ENCODE assay signal across 8 cellular contexts in the genomic region with DNA sequence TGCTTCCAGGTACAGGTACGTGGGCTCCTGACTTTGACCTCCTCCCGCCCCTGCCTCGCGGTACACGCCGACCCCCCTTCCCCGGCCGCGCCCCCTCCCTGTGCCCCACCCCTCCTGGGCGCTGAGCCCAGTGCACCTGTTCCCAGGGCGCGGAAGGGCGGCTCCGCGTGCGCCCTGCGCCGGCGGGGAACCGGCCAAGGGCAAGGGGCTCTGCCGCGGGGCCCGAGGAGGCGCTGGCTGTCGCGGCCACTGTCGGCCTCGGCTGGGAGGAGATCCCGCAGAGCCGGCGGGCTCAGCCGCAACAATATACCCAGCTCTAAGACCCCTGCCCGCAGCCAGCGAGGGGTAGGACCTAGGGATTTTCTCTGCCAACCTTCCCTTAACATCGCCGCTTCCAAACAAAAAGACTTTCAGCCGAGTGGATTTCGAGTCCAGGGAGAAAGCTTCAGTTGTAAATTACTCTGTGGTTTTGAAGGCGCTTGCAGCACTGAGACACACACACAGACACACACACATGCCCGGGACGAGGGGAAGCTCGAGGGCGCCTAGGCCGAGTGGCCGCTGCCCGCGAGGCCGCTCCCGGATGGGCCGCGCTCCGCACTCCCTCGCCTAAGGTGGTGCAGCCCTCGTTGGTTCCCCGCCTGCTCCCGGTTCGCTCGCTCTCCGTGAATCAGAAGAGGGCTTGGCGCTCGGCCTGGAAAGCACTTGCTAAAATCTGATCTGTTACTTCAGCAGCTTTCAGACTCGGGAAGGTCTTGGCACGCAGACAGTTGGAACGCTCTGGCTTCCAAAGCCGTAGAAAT. TPM values are rescaled to one million over a fixed set of nuclear protein-coding genes. Genes with fewer than 3 reads are reported as not detected.
A peak's percentile ranks its signal among the peaks of the same experiment; 100 is the strongest.
DNase-seq lines count a peak whose midpoint lies in the region; ATAC-seq and TF ChIP-seq lines count a peak whose summit lies in the region.

No MANE protein-coding gene starts in this region.

- no peak overlapping the region for H2BK120ac ChIP-seq in IMR-90 (ENCODE audit: low read depth, low read length)

- no peak overlapping the region for H2BK5ac ChIP-seq in IMR-90 (ENCODE audit: low read depth, low read length, poor library complexity, severe bottlenecking)

- H4K8ac ChIP-seq in IMR-90 (ENCODE audit: low read depth in 2 of 2, low read length in 2 of 2), result no peak overlapping the region

- ATAC-seq in IMR-90 (ENCODE audit: low read depth) (peak; percentile 6; the same call in 1 of the 2 replicates), body of pancreas (no peak)

- 8% methylated on average over 17 of the region's 65 CpGs; no CpG with 5 or more reads in 1 of the 2 experiments for WGBS in IMR-90 (ENCODE audit: extremely low coverage in 2 of 2, insufficient read length in 1 of 2), 2 experiments
- 0 to 2% methylated on average over 25 to 63 of the region's 65 CpGs for WGBS in body of pancreas, 2 donors

- H3K4me3 ChIP-seq in IMR-90 (ENCODE audit: insufficient read depth, low read depth, low read length), result no peak overlapping the region
- no peak overlapping the region for H3K4me3 ChIP-seq in body of pancreas
- H3K4me3 ChIP-seq in skeletal muscle cell (ENCODE audit: low read depth, low read length), result peak overlapping the region; percentile 27

- no peak overlapping the region for H3K4ac ChIP-seq in IMR-90 (ENCODE audit: low read depth, low read length)

- H3K14ac ChIP-seq in IMR-90 (replicated peaks; ENCODE audit: low read depth, low read length), result no peak overlapping the region

- H3K18ac ChIP-seq in IMR-90 (ENCODE audit: low read depth, low read length), result no peak overlapping the region

- peaks cover 41% of the 10 kb centered on the region for H4K20me1 ChIP-seq in IMR-90 (ENCODE audit: insufficient read depth, low read length)

- H3K9ac ChIP-seq in IMR-90 (ENCODE audit: low read depth, low read length), result no peak overlapping the region

- no peak overlapping the region for H4K91ac ChIP-seq in IMR-90 (ENCODE audit: insufficient read depth, low read depth, low read length)

- dilution Hi-C loops in IMR-90 (cut with HindIII; ENCODE audit: low sequenced_read_pairs, unreplicated experiment), result no loop called here

- CTCF ChIA-PET in IMR-90 (lab: Yijun Ruan, JAX), result interaction anchor here (2.6 kb wide), 1 partner anchor 488 kb away, joined by 7 read pairs; no protein-coding TSS in a partner anchor

- no TSS peak for BruUV-seq in IMR-90 (replicated peaks; lab: Mats Ljungman, UMichigan)

- POLR2A ChIA-PET in IMR-90 (lab: Charles Lee; ENCODE audit: unreplicated experiment), result no interaction called here

- no peak overlapping the region for H4K5ac ChIP-seq in IMR-90 (ENCODE audit: low read depth, low read length)

- H2AK9ac ChIP-seq in IMR-90 (replicated peaks; ENCODE audit: low read depth, low read length, poor library complexity), result peak overlapping the region; percentile 73

- 0 out of 2 replicates have a peak, but pooled peaks have one; percentile 7 for TF ChIP-seq RAD21 in IMR-90 (IDR thresholded peaks at IDR 0.05; ENCODE audit: low read length)

- H3K23ac ChIP-seq in IMR-90 (ENCODE audit: low read depth, low read length), result no peak overlapping the region

- H2BK20ac ChIP-seq in IMR-90 (ENCODE audit: low read depth, low read length), result no peak overlapping the region

- H3K36me3 ChIP-seq in IMR-90 (ENCODE audit: control insufficient read depth, insufficient read depth, low read length) (peaks cover 2% of the 10 kb centered on the region; the same call in 1 of the 2 replicates), body of pancreas (replicated peaks in 1 of 2; ENCODE audit: insufficient read depth in 1 of 2, low read depth in 2 of 2) (no peaks in the 10 kb centered on the region)

- peak overlapping the region; percentile 62; the same call in 1 of the 2 replicates for H3K4me2 ChIP-seq in IMR-90 (ENCODE audit: low read depth, low read length)

- no peaks in the 10 kb centered on the region; a peak in 1 of 4 replicates for H3K79me1 ChIP-seq in IMR-90 (ENCODE audit: low read depth in 1 of 2, low read length in 2 of 2)

- no peak overlapping the region for H3K56ac ChIP-seq in IMR-90 (ENCODE audit: extremely low read depth, insufficient read depth, low read length)

- DNase-seq in ACHN, result peak; percentile 31
- DNase-seq in IMR-90, result peak; percentile 89
- DNase-seq in body of pancreas, result peak; percentile 42 to 75 (median 66)
- DNase-seq in iPS-NIHi11 (ENCODE audit: low spot score), result peak; percentile 41
- DNase-seq in skeletal muscle cell (ENCODE audit: low read depth), result peak; percentile 60
- DNase-seq in GF-D8 (lab: John Stamatoyannopoulos, UW), result no peak
- DNase-seq in stimulated activated CD8-positive, alpha-beta memory T cell treated with anti-CD3 and anti-CD28 coated beads, Interleukin-4, amount 100 ng/mL, for 48 hours, result no peak
- DNase-seq in NCI-H526 (lab: John Stamatoyannopoulos, UW), result no peak

- TF ChIP-seq CTCF in IMR-90 (conservative IDR thresholded peaks at IDR 0.05; ENCODE audit: low read depth, low read length), result no peak
- TF ChIP-seq CTCF in body of pancreas (IDR thresholded peaks at IDR 0.05), result no peak

- in situ Hi-C loops in ACHN (cut with HindIII; ENCODE audit: low pct_ligation_motif_present, low pct_unique_long_range_greater_than_20kb, low sequenced_read_pairs), result no loop called here
- in situ Hi-C loops in IMR-90 (cut with MboI; ENCODE audit: low sequenced_read_pairs), result loop anchor here (25.0 kb wide), 2 partner anchors 767 to 867 kb away; partner anchors contain the start of genes EFCAB9, STK10 and UBTD2

- no peaks in the 10 kb centered on the region for H3K9me1 ChIP-seq in IMR-90 (ENCODE audit: insufficient read depth, low read length)

- peak overlapping the region; percentile 26 for H2AFZ ChIP-seq in IMR-90 (replicated peaks; ENCODE audit: low read length, poor library complexity)

- intact Hi-C loops in IMR-90 (cut with micrococcal nuclease) (loop anchor here (5.0 kb wide), 1 partner anchor 102 kb away; no protein-coding TSS in a partner anchor), body of pancreas (cut with DNase I) (loop anchor here (10.0 kb wide), 2 partner anchors 474 to 634 kb away; no protein-coding TSS in a partner anchor)

- H3K4me1 ChIP-seq in IMR-90 (ENCODE audit: control insufficient read depth, insufficient read depth, low read length), result peaks cover 2% of the 10 kb centered on the region; the same call in 1 of the 2 replicates
- H3K4me1 ChIP-seq in body of pancreas, result peaks cover 28% of the 10 kb centered on the region

- TF ChIP-seq POLR2A in IMR-90 (IDR thresholded peaks at IDR 0.05; ENCODE audit: low read depth, low read length) (no peak), body of pancreas (IDR thresholded peaks at IDR 0.05) (no peak)

- H3K27me3 ChIP-seq in IMR-90 (ENCODE audit: control insufficient read depth, insufficient read depth, low read length) (no peaks in the 10 kb centered on the region; the same call in 1 of the 2 replicates), body of pancreas (peaks cover 0 to 6% of the 10 kb centered on the region in 2 donors)

- H2BK15ac ChIP-seq in IMR-90 (ENCODE audit: low read depth, low read length), result no peak overlapping the region

- H3K9me3 ChIP-seq in IMR-90 (ENCODE audit: control insufficient read depth, insufficient read depth, low read length) (no peaks in the 10 kb centered on the region), body of pancreas (no peaks in the 10 kb centered on the region)

- H2AK5ac ChIP-seq in IMR-90 (ENCODE audit: low read depth, low read length), result no peak overlapping the region

- H3K27ac ChIP-seq in IMR-90 (ENCODE audit: insufficient read depth, low read length) (no peak overlapping the region), body of pancreas (no peak overlapping the region)

TF ChIP-seq in IMR-90, 13 proteins besides CTCF, POLR2A, EP300 and RAD21 (continues in another document):
- TF ChIP-seq MXI1 (IDR thresholded peaks at IDR 0.05; ENCODE audit: borderline replicate concordance, low read depth, low read length), result no peak
- TF ChIP-seq MAZ (IDR thresholded peaks at IDR 0.05; ENCODE audit: borderline replicate concordance, low read depth, low read length), result no peak
- no peak for TF ChIP-seq RCOR1 (IDR thresholded peaks at IDR 0.05; ENCODE audit: insufficient replicate concordance, low read length)
- no peak for TF ChIP-seq ELK1 (IDR thresholded peaks at IDR 0.05; ENCODE audit: borderline replicate concordance, low read depth, low read length)
- TF ChIP-seq BHLHE40 (IDR thresholded peaks at IDR 0.05; ENCODE audit: low read depth, low read length), result no peak
- no peak for TF ChIP-seq CHD1 (IDR thresholded peaks at IDR 0.05; ENCODE audit: low read depth, low read length)
- no peak for TF ChIP-seq FOS (IDR thresholded peaks at IDR 0.05; ENCODE audit: low read depth, low read length)
- no peak for TF ChIP-seq CEBPB (IDR thresholded peaks at IDR 0.05; ENCODE audit: low read depth, low read length)
- no peak for TF ChIP-seq MAFK (IDR thresholded peaks at IDR 0.05; ENCODE audit: low read depth, low read length)
- no peak for TF ChIP-seq RFX5 (IDR thresholded peaks at IDR 0.05; ENCODE audit: low read depth, low read length)
- TF ChIP-seq SMC3 (IDR thresholded peaks at IDR 0.05; ENCODE audit: low read depth, low read length), result no peak
- no peak for TF ChIP-seq NFE2L2 (IDR thresholded peaks at IDR 0.05; ENCODE audit: low read depth, low read length)

RNA-seq across cellular contexts. Expression of gene FGF18, which starts 1.2 kb away (rescaled TPM):
- total RNA-seq in IMR-90 (2012; rRNA removed) (under 0.01 TPM in 1 of 2 replicates, not detected in the other), body of pancreas (not detected)
- polyA plus RNA-seq in IMR-90 (2012; rRNA removed), result 0.15 and 0.22 TPM in 2 replicates
- 0.11 TPM in 1 of 2 replicates, not detected in the other for polyA plus RNA-seq in IMR-90 (2012; cell fraction: cytosol; rRNA removed)
- 0.65 and 0.67 TPM in 2 replicates for polyA plus RNA-seq in IMR-90 (2012; cell fraction: nucleus; rRNA removed; ENCODE audit: low replicate concordance)

RNA-seq across cellular contexts. Expression of gene NPM1, which starts 33.0 kb away (rescaled TPM):
- total RNA-seq in IMR-90 (2012; rRNA removed), result 856 and 1,596 TPM in 2 replicates
- polyA plus RNA-seq in IMR-90 (2012; rRNA removed), result 929 and 3,169 TPM in 2 replicates
- 105 and 178 TPM in 2 replicates for polyA plus RNA-seq in IMR-90 (2012; cell fraction: cytosol; rRNA removed)
- polyA plus RNA-seq in IMR-90 (2012; cell fraction: nucleus; rRNA removed; ENCODE audit: low replicate concordance), result 29.5 and 252 TPM in 2 replicates
- total RNA-seq in body of pancreas, result 100 to 1,000 TPM; 310 to 501 TPM

Comparison
In these comparisons a context has a peak if more than half of its experiments do, and no peak if none do; other contexts are left out.
1. DNase-seq: peak in ACHN (single experiment), IMR-90 (single experiment), body of pancreas (4 of 4), iPS-NIHi11 (single experiment) and skeletal muscle cell (single experiment); none in GF-D8 (single experiment), stimulated activated CD8-positive, alpha-beta memory T cell treated with anti-CD3 and anti-CD28 coated beads, Interleukin-4, amount 100 ng/mL, for 48 hours (single experiment) and NCI-H526 (0 of 2).